ENCODE assay signal across 2 cellular contexts in genomic region chr4:16864199-16864598, GRCh38.
TF ChIP-seq lines count a peak whose summit lies in the region.

No MANE protein-coding gene starts in this region.

TF ChIP-seq in SK-N-SH, 30 proteins besides CTCF, POLR2A, EP300 and RAD21 (continued from another document):
- TF ChIP-seq REST (IDR thresholded peaks at IDR 0.05; ENCODE audit: low read depth, low read length): no peak
- TF ChIP-seq FOXJ3 (CRISPR knock-in tag; IDR thresholded peaks at IDR 0.05): no peak
- no peak for TF ChIP-seq JUND (IDR thresholded peaks at IDR 0.05)
- no peak for TF ChIP-seq TAF1 (IDR thresholded peaks at IDR 0.05; ENCODE audit: borderline replicate concordance, low read depth, low read length)
- no peak for TF ChIP-seq FOXM1 (IDR thresholded peaks at IDR 0.05; ENCODE audit: low read depth)
- TF ChIP-seq RXRA (IDR thresholded peaks at IDR 0.05; ENCODE audit: borderline replicate concordance, low read depth): no peak
- no peak for TF ChIP-seq CHD2 (IDR thresholded peaks at IDR 0.05; ENCODE audit: low read length, partially characterized antibody)
- no peak for TF ChIP-seq ELF1 (IDR thresholded peaks at IDR 0.05)
- TF ChIP-seq TCF12 (IDR thresholded peaks at IDR 0.05): no peak

TF ChIP-seq in SK-N-SH treated with all-trans-retinoic acid at 6 μM for 48 hours, 23 proteins besides CTCF, POLR2A, EP300 and RAD21 (continued from another document):
- TF ChIP-seq CSRNP3 (CRISPR knock-in tag; IDR thresholded peaks at IDR 0.05) (no peak), TSHZ2 (CRISPR knock-in tag; IDR thresholded peaks at IDR 0.05) (no peak)
